Comparison of ENCODE assay signal across 10 cellular contexts in genomic region chr21:38569733-38570132, GRCh38.
"Had no signal": no experiment of that assay in that cellular context is flagged by ENCODE, and none has a peak within 500 bp of the region (broad histone marks: within the 10 kb centered on the region; RNA-seq: fewer than 3 reads in every experiment).

No MANE protein-coding gene starts in this region.

- H3K4me3 Mint-ChIP-seq: H9, HFFc6 had no signal

- H3K27ac Mint-ChIP-seq: HFFc6 had no signal

- H2AFZ ChIP-seq: GM23248 had no signal

- H3K9me3 Mint-ChIP-seq: H9, HFFc6 had no signal

- H3K4me3 ChIP-seq: GM23248 had no signal

- H3K4me2 ChIP-seq: KMS-11 had no signal

- H3K9ac ChIP-seq: GM23248, KMS-11 had no signal

- FAIRE-seq: H54, HTR-8/SVneo had no signal

- H3K27ac ChIP-seq: GM23248, KMS-11 had no signal

- DNase-seq: GM23248, GOT3, H9, HCEC 1CT, HFFc6, IMR-90, Karpas-422 had no signal
